In genomic region chr1:37143818-37144217, GRCh38 we compare ENCODE assay signal across 16 cellular contexts.
DNase-seq lines count a peak whose midpoint lies in the region; ATAC-seq, FAIRE-seq and TF ChIP-seq lines count a peak whose summit lies in the region.
"Had no signal": no experiment of that assay in that cellular context is flagged by ENCODE, and none has a peak within 500 bp of the region (broad histone marks: within the 10 kb centered on the region; RNA-seq: fewer than 3 reads in every experiment).

No MANE protein-coding gene starts in this region.

- no peak for ATAC-seq in GM12878
- no peak for ATAC-seq in activated T-cell treated with anti-CD3 and anti-CD28 coated beads, Interleukin-2, amount 50 U/mL, for 72 hours (replicated peaks in 1 of 2)

- CTCF ChIA-PET in MCF 10A (lab: Yijun Ruan, JAX) (no interaction called here), GM12878 (lab: Yijun Ruan, JAX) (no interaction called here)

- H2AFZ ChIP-seq in GM12878 (ENCODE audit: control insufficient read depth, low read depth, low read length) = no peak overlapping the region

- in situ Hi-C loops in GM12878 (cut with MboI) = no loop called here

- no peak for TF ChIP-seq RAD21 in GM12878 (IDR thresholded peaks at IDR 0.05; ENCODE audit: insufficient read depth, low read depth, low read length)

- H3K27ac Mint-ChIP-seq in MCF 10A (ENCODE audit: low read depth, unreplicated experiment) = no peak overlapping the region
- H3K27ac Mint-ChIP-seq in activated T-cell treated with anti-CD3 and anti-CD28 coated beads, Interleukin-2, amount 50 U/mL, for 72 hours = no peak overlapping the region
- H3K27ac Mint-ChIP-seq: CD4-positive, alpha-beta memory T cell had no signal

- no peaks in the 10 kb centered on the region for H3K36me3 ChIP-seq in breast epithelium
- no peaks in the 10 kb centered on the region for H3K36me3 ChIP-seq in GM12878 (ENCODE audit: control insufficient read depth in 2 of 2, insufficient read depth in 2 of 2, low read length in 1 of 2)

- DNase-seq in MCF 10A (ENCODE audit: unreplicated experiment) (peak; percentile 8), breast epithelium (ENCODE audit: low spot score in 2 of 2) (no peak), GM12878 (ENCODE audit: low read depth, low spot score) (no peak), iPS-NIHi7 (ENCODE audit: extremely low spot score) (peak; percentile 76), HT-29 (ENCODE audit: low spot score) (no peak), cortex of kidney (lab: John Stamatoyannopoulos, UW) (no peak), NCI-H2227 treated with DMSO at 0.1 percent for 48 hours (lab: John Stamatoyannopoulos, UW) (no peak)
- no peak for DNase-seq in activated T-cell treated with anti-CD3 and anti-CD28 coated beads, Interleukin-2, amount 50 U/mL, for 72 hours
- DNase-seq: CD4-positive, alpha-beta memory T cell; DMS79; IMR-90; NCI-H187; NCI-H345; NCI-H526 treated with DMSO at 0.1 percent for 48 hours; SHP77 treated with DMSO at 0.1 percent for 48 hours had no signal

- BruUV-seq in MCF 10A (replicated peaks; lab: Mats Ljungman, UMichigan) (no TSS peak), GM12878 (replicated peaks; lab: Mats Ljungman, UMichigan) (no TSS peak)

- no peaks in the 10 kb centered on the region for H3K4me1 Mint-ChIP-seq in MCF 10A (ENCODE audit: insufficient read depth, unreplicated experiment)
- no peaks in the 10 kb centered on the region for H3K4me1 Mint-ChIP-seq in activated T-cell treated with anti-CD3 and anti-CD28 coated beads, Interleukin-2, amount 50 U/mL, for 72 hours (ENCODE audit: low read depth)
- H3K4me1 Mint-ChIP-seq: CD4-positive, alpha-beta memory T cell had no signal

- H3K4me1 ChIP-seq in breast epithelium = no peaks in the 10 kb centered on the region
- H3K4me1 ChIP-seq in GM12878 (ENCODE audit: control insufficient read depth, insufficient read depth, low read length) = no peaks in the 10 kb centered on the region

- RAD21 ChIA-PET in GM12878 (lab: Charles Lee; ENCODE audit: unreplicated experiment) = no interaction called here

- H4K20me1 ChIP-seq in GM12878 (ENCODE audit: control insufficient read depth, insufficient read depth) = no peaks in the 10 kb centered on the region

- POLR2A ChIA-PET in MCF 10A (lab: Yijun Ruan, JAX) = no interaction called here
- POLR2A ChIA-PET in GM12878 (lab: Charles Lee) = no interaction called here

- TF ChIP-seq CTCF in MCF 10A (IDR thresholded peaks at IDR 0.05; ENCODE audit: unreplicated experiment) = no peak
- TF ChIP-seq CTCF in breast epithelium (IDR thresholded peaks at IDR 0.05) = no peak
- no peak for TF ChIP-seq CTCF in GM12878 (IDR thresholded peaks at IDR 0.05 in 2 of 3, conservative IDR thresholded peaks at IDR 0.05 in 1 of 3; ENCODE audit: control insufficient read depth in 2 of 3, extremely low read depth in 1 of 3, insufficient read depth in 1 of 3, low read depth in 3 of 3, low read length in 3 of 3)

- 6% methylated on average over 5 of the region's 5 CpGs for WGBS in GM12878 (ENCODE audit: insufficient coverage, insufficient replicate concordance, low lambda C conversion rate, missing lambda C conversion rate)

- no peaks in the 10 kb centered on the region for H3K36me3 Mint-ChIP-seq in MCF 10A (ENCODE audit: insufficient read depth, unreplicated experiment)
- no peaks in the 10 kb centered on the region for H3K36me3 Mint-ChIP-seq in activated T-cell treated with anti-CD3 and anti-CD28 coated beads, Interleukin-2, amount 50 U/mL, for 72 hours (ENCODE audit: insufficient read depth in 2 of 2)
- H3K36me3 Mint-ChIP-seq: CD4-positive, alpha-beta memory T cell had no signal

- no peak for TF ChIP-seq POLR2A in breast epithelium (IDR thresholded peaks at IDR 0.05)
- no peak for TF ChIP-seq POLR2A in GM12878 (IDR thresholded peaks at IDR 0.05; ENCODE audit: low read depth, low read length)

- H3K4me2 ChIP-seq in GM12878 (ENCODE audit: control insufficient read depth, insufficient read depth) = no peak overlapping the region

- SMC1A ChIA-PET in GM12878 (lab: Charles Lee; ENCODE audit: uncharacterized antibody, unreplicated experiment) = no interaction called here

- no peak overlapping the region for H3K4me3 Mint-ChIP-seq in MCF 10A (ENCODE audit: unreplicated experiment)
- no peak overlapping the region for H3K4me3 Mint-ChIP-seq in activated T-cell treated with anti-CD3 and anti-CD28 coated beads, Interleukin-2, amount 50 U/mL, for 72 hours
- H3K4me3 Mint-ChIP-seq: CD4-positive, alpha-beta memory T cell had no signal

- H3K9me3 ChIP-seq in breast epithelium = no peaks in the 10 kb centered on the region
- no peaks in the 10 kb centered on the region for H3K9me3 ChIP-seq in GM12878 (replicated peaks; ENCODE audit: control insufficient read depth, insufficient read depth, low read length)

- no peak overlapping the region for H3K27ac ChIP-seq in breast epithelium
- no peak overlapping the region for H3K27ac ChIP-seq in GM12878 (ENCODE audit: control insufficient read depth, insufficient read depth)
- H3K27ac ChIP-seq: 22Rv1 had no signal

- FAIRE-seq in GM12878 (lab: Jason Lieb, UNC) = no peak

- no peaks in the 10 kb centered on the region for H3K79me2 ChIP-seq in GM12878 (ENCODE audit: control insufficient read depth, insufficient read depth, low read length)

- intact Hi-C loops in MCF 10A (cut with micrococcal nuclease) = no loop called here
- intact Hi-C loops in breast epithelium (cut with DNase I; ENCODE audit: low total_unique reads) = no loop called here
- intact Hi-C loops in GM12878 (cut with micrococcal nuclease; ENCODE audit: unreplicated experiment) = no loop called here

- H3K4me3 ChIP-seq in breast epithelium = no peak overlapping the region
- no peak overlapping the region for H3K4me3 ChIP-seq in GM12878

- no peak overlapping the region for H3K9ac ChIP-seq in GM12878 (ENCODE audit: control insufficient read depth, insufficient read depth, low read length)

- H3K9me3 Mint-ChIP-seq in MCF 10A (ENCODE audit: unreplicated experiment) = peaks cover 5% of the 10 kb centered on the region
- no peaks in the 10 kb centered on the region for H3K9me3 Mint-ChIP-seq in activated T-cell treated with anti-CD3 and anti-CD28 coated beads, Interleukin-2, amount 50 U/mL, for 72 hours

- H3K27me3 ChIP-seq in breast epithelium (peaks cover 0 to 3% of the 10 kb centered on the region in 2 donors), GM12878 (replicated peaks in 1 of 2; ENCODE audit: control insufficient read depth in 2 of 2, insufficient read depth in 2 of 2, low read length in 1 of 2) (no peaks in the 10 kb centered on the region; a peak in 2 of 4 replicates)

- TF ChIP-seq EP300 in GM12878 (IDR thresholded peaks at IDR 0.05; ENCODE audit: borderline replicate concordance in 1 of 2, control insufficient read depth in 1 of 2, low read depth in 2 of 2, low read length in 2 of 2) = no peak

- H3K27me3 Mint-ChIP-seq in MCF 10A (ENCODE audit: insufficient read depth, unreplicated experiment) = no peaks in the 10 kb centered on the region
- peaks cover 12% of the 10 kb centered on the region for H3K27me3 Mint-ChIP-seq in activated T-cell treated with anti-CD3 and anti-CD28 coated beads, Interleukin-2, amount 50 U/mL, for 72 hours (ENCODE audit: low read depth)

TF ChIP-seq in GM12878, 131 proteins besides CTCF, POLR2A, EP300 and RAD21:
- peak; percentile 67 for TF ChIP-seq REST (IDR thresholded peaks at IDR 0.05; ENCODE audit: low read depth, low read length)
- TF ChIP-seq HDAC2 (IDR thresholded peaks at IDR 0.05) = no peak
- TF ChIP-seq SREBF1 (IDR thresholded peaks at IDR 0.05; ENCODE audit: low read length) = no peak
- no peak for TF ChIP-seq CREM (IDR thresholded peaks at IDR 0.05; ENCODE audit: low read depth)
- no peak for TF ChIP-seq BRCA1 (IDR thresholded peaks at IDR 0.05; ENCODE audit: low read depth, low read length)
- no peak for TF ChIP-seq MEF2A (IDR thresholded peaks at IDR 0.05; ENCODE audit: insufficient read depth, low read depth, low read length)

Comparison
In these comparisons a context has a peak if more than half of its experiments do, and no peak if none do; other contexts are left out.
1. DNase-seq: peak in MCF 10A (single experiment) and iPS-NIHi7 (single experiment); none in breast epithelium (0 of 2), GM12878 (single experiment), HT-29 (single experiment), cortex of kidney (single experiment), NCI-H2227 treated with DMSO at 0.1 percent for 48 hours (single experiment) and activated T-cell treated with anti-CD3 and anti-CD28 coated beads, Interleukin-2, amount 50 U/mL, for 72 hours (0 of 2).